In genomic region chr14:101577221-101577909, GRCh38 we compare ENCODE assay signal across 33 cellular contexts. TPM values are rescaled to one million over a fixed set of nuclear protein-coding genes. Genes with fewer than 3 reads are reported as not detected.
"Had no signal": no experiment of that assay in that cellular context is flagged by ENCODE, and none has a peak within 500 bp of the region (broad histone marks: within the 10 kb centered on the region; RNA-seq: fewer than 3 reads in every experiment).

No MANE protein-coding gene starts in this region.

- H3K36me3 ChIP-seq: ascending aorta, cardiac muscle cell had no signal

- DNase-seq: activated B cell treated with CpG ODN at 0.5 μM for 24 hours; activated CD4-positive, alpha-beta memory T cell treated with anti-CD3 and anti-CD28 coated beads for 36 hours; activated CD4-positive, alpha-beta T cell treated with anti-CD3 and anti-CD28 coated beads for 4 hours; activated CD4-positive, alpha-beta T cell treated with anti-CD3 and anti-CD28 coated beads, Interleukin-2, amount 50 U/mL, for 1 hour; activated CD4-positive, CD25-positive, alpha-beta regulatory T cell treated with anti-CD3 and anti-CD28 coated beads, Interleukin-2, amount 50 U/mL, for 72 hours; activated CD8-positive, alpha-beta memory T cell treated with anti-CD3 and anti-CD28 coated beads, Interleukin-2, amount 50 U/mL, for 4 hours; activated naive CD4-positive, alpha-beta T cell treated with anti-CD3 and anti-CD28 coated beads, Interleukin-2, amount 10 ng/mL, durations not matched to agents 7 days and 5 days; activated naive CD8-positive, alpha-beta T cell treated with anti-CD3 and anti-CD28 coated beads for 36 hours; activated T-cell treated with anti-CD3 and anti-CD28 coated beads for 4 hours; activated T-cell treated with anti-CD3 and anti-CD28 coated beads, Interleukin-2, amount 50 U/mL, for 4 hours; amygdala; Karpas-422; KBM-7; NCI-H1105 treated with DMSO at 0.1 percent for 48 hours; NCI-H1436; NCI-H1694; NCI-H1930; NCI-H2081 treated with DMSO at 0.1 percent for 48 hours; NCI-H345; NCI-H524 treated with DMSO at 0.1 percent for 48 hours; PC-3; SW 1271; T-helper 1 cell; T-helper 2 cell; T-helper 9 cell had no signal

- ATAC-seq: activated T-cell treated with anti-CD3 and anti-CD28 coated beads, Interleukin-2, amount 50 U/mL, for 4 hours; PC-3; Right ventricle myocardium inferior had no signal

- H3K4me1 ChIP-seq: ascending aorta had no signal

- H3K9me3 ChIP-seq: ascending aorta had no signal

- H3K27me3 ChIP-seq: ascending aorta had no signal

- H3K27ac ChIP-seq: ascending aorta, cardiac muscle cell, RWPE1, VCaP had no signal

- H3K4me3 ChIP-seq: ascending aorta, cardiac muscle cell had no signal

RNA-seq across cellular contexts. Expression of gene DIO3, which starts 16.1 kb away (rescaled TPM):
- total RNA-seq: activated B cell treated with CpG ODN at 0.5 μM for 24 hours; activated CD4-positive, alpha-beta memory T cell treated with anti-CD3 and anti-CD28 coated beads for 36 hours; activated naive CD8-positive, alpha-beta T cell treated with anti-CD3 and anti-CD28 coated beads for 36 hours; activated T-cell treated with anti-CD3 and anti-CD28 coated beads, Interleukin-2, amount 50 U/mL, for 4 hours; activated T-helper 1 cell treated with anti-CD3 and anti-CD28 coated beads, Interleukin-12 subunit alpha, Interleukin-12 subunit beta, Interleukin-2, Interleukin-4 antibody, amounts not matched to agents 30 ng/mL and 10 ng/mL and 1 ng/mL, durations not matched to agents 14 hours and 24 hours and 36 hours; ascending aorta; MCF 10A; NCI-H460 had no signal
- polyA plus RNA-seq: cardiac muscle cell had no signal
